Comparison of ENCODE assay signal across 10 cellular contexts in the genomic region with DNA sequence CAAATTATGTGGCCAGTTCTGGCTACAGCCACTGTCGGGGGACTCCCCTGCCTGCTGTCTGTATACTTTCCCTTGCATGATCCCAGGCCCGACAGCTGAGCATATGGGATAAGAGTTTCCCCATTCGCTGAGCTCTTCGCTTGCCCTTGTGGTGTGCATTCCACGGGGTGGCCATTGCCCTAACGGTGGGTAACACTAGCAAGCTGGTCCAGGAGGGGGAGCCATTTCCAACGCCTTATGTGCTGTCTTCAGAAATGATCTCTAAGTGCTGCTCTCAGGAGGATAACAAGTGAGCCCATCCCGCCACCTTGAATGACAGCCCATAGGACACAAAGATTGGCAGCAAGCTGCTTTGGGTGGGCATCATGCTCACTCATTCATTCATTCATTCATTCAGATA.
DNase-seq lines count a peak whose midpoint lies in the region; ATAC-seq, FAIRE-seq and TF ChIP-seq lines count a peak whose summit lies in the region.
"Had no signal": no experiment of that assay in that cellular context is flagged by ENCODE, and none has a peak within 500 bp of the region (broad histone marks: within the 10 kb centered on the region; RNA-seq: fewer than 3 reads in every experiment).

No MANE protein-coding gene starts in this region.

- intact Hi-C loops in K562 (cut with micrococcal nuclease): loop anchor here (5.0 kb wide), 1 partner anchor 521 kb away; no protein-coding TSS in a partner anchor
- intact Hi-C loops in activated T-helper 1 cell treated with anti-CD3 and anti-CD28 coated beads, Interleukin-12 subunit alpha, Interleukin-12 subunit beta, Interleukin-2, Interleukin-4 antibody, amounts not matched to agents 30 ng/mL and 10 ng/mL and 1 ng/mL, durations not matched to agents 14 hours and 24 hours and 36 hours (cut with micrococcal nuclease): no loop called here

- in situ Hi-C loops in K562 (cut with MboI): loop anchor here (10.0 kb wide), 1 partner anchor 523 kb away; no protein-coding TSS in a partner anchor

- H3K9ac ChIP-seq in KMS-11 (no peak overlapping the region), K562 (ENCODE audit: insufficient read depth in 1 of 2, low read depth in 2 of 2, low read length in 2 of 2) (no peak overlapping the region)

- H3K4me3 ChIP-seq in KMS-11 (IDR thresholded peaks at IDR 0.05; ENCODE audit: insufficient read depth, low read depth, low read length) (no peak overlapping the region), K562 (no peak overlapping the region)

- H3K4me3 Mint-ChIP-seq in osteocyte (ENCODE audit: unreplicated experiment): no peak overlapping the region
- no peak overlapping the region for H3K4me3 Mint-ChIP-seq in activated T-helper 1 cell treated with anti-CD3 and anti-CD28 coated beads, Interleukin-12 subunit alpha, Interleukin-12 subunit beta, Interleukin-2, Interleukin-4 antibody, amounts not matched to agents 30 ng/mL and 10 ng/mL and 1 ng/mL, durations not matched to agents 14 hours and 24 hours and 36 hours
- H3K4me3 Mint-ChIP-seq: central memory CD8-positive, alpha-beta T cell had no signal

- no peaks in the 10 kb centered on the region for H3K79me2 ChIP-seq in KMS-11 (ENCODE audit: insufficient read depth, low read depth)
- H3K79me2 ChIP-seq in K562 (ENCODE audit: control insufficient read depth, insufficient read depth, low read length): no peaks in the 10 kb centered on the region

- TF ChIP-seq EP300 in K562 (IDR thresholded peaks at IDR 0.05; ENCODE audit: low read length): no peak

- H3K27me3 Mint-ChIP-seq in osteocyte (ENCODE audit: unreplicated experiment): peaks cover 41% of the 10 kb centered on the region
- H3K27me3 Mint-ChIP-seq in activated T-helper 1 cell treated with anti-CD3 and anti-CD28 coated beads, Interleukin-12 subunit alpha, Interleukin-12 subunit beta, Interleukin-2, Interleukin-4 antibody, amounts not matched to agents 30 ng/mL and 10 ng/mL and 1 ng/mL, durations not matched to agents 14 hours and 24 hours and 36 hours (ENCODE audit: insufficient read depth): peaks cover 10% of the 10 kb centered on the region

- H2AFZ ChIP-seq in KMS-11 (ENCODE audit: low read depth) (no peak overlapping the region), K562 (ENCODE audit: low read depth, low read length) (no peak overlapping the region)

- ATAC-seq in K562 (peak; percentile 84), GM18520 (IDR thresholded peaks at IDR 0.05; ENCODE audit: unreplicated experiment) (no peak), GM19328 (IDR thresholded peaks at IDR 0.05; ENCODE audit: unreplicated experiment) (no peak)

- TF ChIP-seq CTCF in KMS-11 (conservative IDR thresholded peaks at IDR 0.05; ENCODE audit: low read depth, low read length) (peak; percentile 46), K562 (IDR thresholded peaks at IDR 0.05 in 2 of 3, conservative IDR thresholded peaks at IDR 0.05 in 1 of 3; ENCODE audit: insufficient read depth in 2 of 3, low read depth in 1 of 3, low read length in 3 of 3) (peak; percentile 53 to 73 (median 60)), osteocyte (IDR thresholded peaks at IDR 0.05) (peak; percentile 30)

- H3K9me1 ChIP-seq in K562 (ENCODE audit: control insufficient read depth, insufficient read depth, low read length): peaks cover 3% of the 10 kb centered on the region

- peaks cover 4% of the 10 kb centered on the region for H3K4me1 Mint-ChIP-seq in osteocyte (ENCODE audit: unreplicated experiment)
- peaks cover 10% of the 10 kb centered on the region for H3K4me1 Mint-ChIP-seq in activated T-helper 1 cell treated with anti-CD3 and anti-CD28 coated beads, Interleukin-12 subunit alpha, Interleukin-12 subunit beta, Interleukin-2, Interleukin-4 antibody, amounts not matched to agents 30 ng/mL and 10 ng/mL and 1 ng/mL, durations not matched to agents 14 hours and 24 hours and 36 hours (ENCODE audit: low read depth)

- H3K4me2 ChIP-seq in KMS-11 (no peak overlapping the region), K562 (ENCODE audit: insufficient read depth, low read length) (no peak overlapping the region)

- H3K27me3 ChIP-seq in KMS-11 (ENCODE audit: insufficient read depth, low read depth) (no peaks in the 10 kb centered on the region), K562 (ENCODE audit: control insufficient read depth in 2 of 2, insufficient read depth in 2 of 2, low read length in 2 of 2) (peaks cover 6 to 36% of the 10 kb centered on the region in 2 experiments; a peak in 4 of 5 replicates)

- TF ChIP-seq POLR2A in K562 (conservative IDR thresholded peaks at IDR 0.05): no peak

- FAIRE-seq in K562 (lab: Jason Lieb, UNC): peak; percentile 56

- no peaks in the 10 kb centered on the region for H3K36me3 ChIP-seq in KMS-11 (ENCODE audit: insufficient read depth)
- no peaks in the 10 kb centered on the region for H3K36me3 ChIP-seq in K562 (ENCODE audit: control insufficient read depth, insufficient read depth, low read length)

- no TSS peak for BruUV-seq in K562 (replicated peaks; lab: Mats Ljungman, UMichigan)

- no peaks in the 10 kb centered on the region for H3K36me3 Mint-ChIP-seq in osteocyte (ENCODE audit: unreplicated experiment)
- H3K36me3 Mint-ChIP-seq in activated T-helper 1 cell treated with anti-CD3 and anti-CD28 coated beads, Interleukin-12 subunit alpha, Interleukin-12 subunit beta, Interleukin-2, Interleukin-4 antibody, amounts not matched to agents 30 ng/mL and 10 ng/mL and 1 ng/mL, durations not matched to agents 14 hours and 24 hours and 36 hours (ENCODE audit: low read depth): no peaks in the 10 kb centered on the region

- no peaks in the 10 kb centered on the region for H3K9me3 ChIP-seq in K562 (replicated peaks; ENCODE audit: control insufficient read depth, insufficient read depth, low read depth, low read length)

- H3K4me1 ChIP-seq in KMS-11 (ENCODE audit: low read depth, poor library complexity, severe bottlenecking) (no peaks in the 10 kb centered on the region), K562 (replicated peaks in 1 of 2; ENCODE audit: control insufficient read depth in 2 of 2, insufficient read depth in 2 of 2, low read length in 2 of 2) (peaks cover 0 to 6% of the 10 kb centered on the region in 2 experiments; a peak in 2 of 5 replicates)

- POLR2A ChIA-PET in K562 (lab: Yijun Ruan, JAX): interaction anchor here (0.6 kb wide), 2 partner anchors 13 to 363 kb away, joined by 3 read pairs; no protein-coding TSS in a partner anchor

- peak in 1 of 2 experiments; percentile 38; a peak in 2 of 4 replicates for TF ChIP-seq RAD21 in K562 (CRISPR knock-in tag; conservative IDR thresholded peaks at IDR 0.05 in 1 of 2, IDR thresholded peaks at IDR 0.05 in 1 of 2)

- H4K20me1 ChIP-seq in KMS-11 (ENCODE audit: insufficient read depth) (no peaks in the 10 kb centered on the region), K562 (replicated peaks; ENCODE audit: control insufficient read depth, insufficient read depth, low read length) (peaks cover 6% of the 10 kb centered on the region)

- DNase-seq in activated CD4-positive, alpha-beta T cell treated with anti-CD3 and anti-CD28 coated beads for 48 hours: peak; percentile 53
- DNase-seq in activated CD4-positive, alpha-beta T cell treated with anti-CD3 and anti-CD28 coated beads for 1 hour: no peak
- DNase-seq in K562 (ENCODE audit: extremely low read depth in 1 of 4, low spot score in 3 of 4) (peak; percentile 47 to 58 (median 52)), osteocyte (ENCODE audit: extremely low spot score, unreplicated experiment) (no peak)
- no peak for DNase-seq in activated T-helper 1 cell treated with anti-CD3 and anti-CD28 coated beads, Interleukin-12 subunit alpha, Interleukin-12 subunit beta, Interleukin-2, Interleukin-4 antibody, amounts not matched to agents 30 ng/mL and 10 ng/mL and 1 ng/mL, durations not matched to agents 14 hours and 24 hours and 36 hours (ENCODE audit: low spot score)
- DNase-seq: NCI-H2171 treated with DMSO at 0.1 percent for 48 hours had no signal

- CTCF ChIA-PET in K562 (lab: Yijun Ruan, JAX; ENCODE audit: low intra/inter-chr PET ratio): no interaction called here

- no peaks in the 10 kb centered on the region for H3K9me3 Mint-ChIP-seq in osteocyte (ENCODE audit: unreplicated experiment)
- H3K9me3 Mint-ChIP-seq in activated T-helper 1 cell treated with anti-CD3 and anti-CD28 coated beads, Interleukin-12 subunit alpha, Interleukin-12 subunit beta, Interleukin-2, Interleukin-4 antibody, amounts not matched to agents 30 ng/mL and 10 ng/mL and 1 ng/mL, durations not matched to agents 14 hours and 24 hours and 36 hours: no peaks in the 10 kb centered on the region
- H3K9me3 Mint-ChIP-seq: central memory CD8-positive, alpha-beta T cell had no signal

- 4% methylated on average over 8 of the region's 8 CpGs for WGBS in K562 (ENCODE audit: insufficient coverage, low coverage, missing lambda C conversion rate)

- H3K27ac ChIP-seq in KMS-11: no peak overlapping the region
- no peak overlapping the region for H3K27ac ChIP-seq in K562 (ENCODE audit: extremely low read depth, low read depth, low read length)

- H3K27ac Mint-ChIP-seq in osteocyte (ENCODE audit: unreplicated experiment): no peak overlapping the region
- no peak overlapping the region for H3K27ac Mint-ChIP-seq in activated T-helper 1 cell treated with anti-CD3 and anti-CD28 coated beads, Interleukin-12 subunit alpha, Interleukin-12 subunit beta, Interleukin-2, Interleukin-4 antibody, amounts not matched to agents 30 ng/mL and 10 ng/mL and 1 ng/mL, durations not matched to agents 14 hours and 24 hours and 36 hours

TF ChIP-seq in K562, 482 proteins besides CTCF, POLR2A, EP300 and RAD21 (continues in another document):
- TF ChIP-seq, protein P1, sequence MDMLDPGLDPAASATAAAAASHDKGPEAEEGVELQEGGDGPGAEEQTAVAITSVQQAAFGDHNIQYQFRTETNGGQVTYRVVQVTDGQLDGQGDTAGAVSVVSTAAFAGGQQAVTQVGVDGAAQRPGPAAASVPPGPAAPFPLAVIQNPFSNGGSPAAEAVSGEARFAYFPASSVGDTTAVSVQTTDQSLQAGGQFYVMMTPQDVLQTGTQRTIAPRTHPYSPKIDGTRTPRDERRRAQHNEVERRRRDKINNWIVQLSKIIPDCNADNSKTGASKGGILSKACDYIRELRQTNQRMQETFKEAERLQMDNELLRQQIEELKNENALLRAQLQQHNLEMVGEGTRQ (CRISPR knock-in tag; IDR thresholded peaks at IDR 0.05): no peak
- TF ChIP-seq POLR2H (tag; IDR thresholded peaks at IDR 0.05; ENCODE audit: low read depth): no peak
- TF ChIP-seq ZNF274 (IDR thresholded peaks at IDR 0.05; ENCODE audit: borderline replicate concordance, low read depth, low read length): no peak
- 0 out of 2 replicates have a peak, but pooled peaks have one; percentile 65 for TF ChIP-seq ZNF764 (CRISPR knock-in tag; IDR thresholded peaks at IDR 0.05; ENCODE audit: low read depth)
- TF ChIP-seq ZNF408 (CRISPR knock-in tag; IDR thresholded peaks at IDR 0.05; ENCODE audit: low read depth): no peak
- peak in 1 of 3 experiments; percentile 53 for TF ChIP-seq YY1 (IDR thresholded peaks at IDR 0.05; ENCODE audit: borderline replicate concordance in 1 of 3, control insufficient read depth in 1 of 3, extremely low read depth in 1 of 3, insufficient read depth in 3 of 3, insufficient read length in 1 of 3, insufficient replicate concordance in 2 of 3, low read depth in 1 of 3, low read length in 2 of 3)

Comparison
In these comparisons a context has a peak if more than half of its experiments do, and no peak if none do; other contexts are left out.
1. DNase-seq: peak in activated CD4-positive, alpha-beta T cell treated with anti-CD3 and anti-CD28 coated beads for 48 hours (single experiment) and K562 (4 of 4); none in activated CD4-positive, alpha-beta T cell treated with anti-CD3 and anti-CD28 coated beads for 1 hour (single experiment), osteocyte (single experiment) and activated T-helper 1 cell treated with anti-CD3 and anti-CD28 coated beads, Interleukin-12 subunit alpha, Interleukin-12 subunit beta, Interleukin-2, Interleukin-4 antibody, amounts not matched to agents 30 ng/mL and 10 ng/mL and 1 ng/mL, durations not matched to agents 14 hours and 24 hours and 36 hours (single experiment).
2. Peak in every context shown above with its lines, with median percentiles within 50 percentile points of each other: CTCF ChIP-seq.